In genomic region chrX:41086627-41086932, GRCh38 we compare ENCODE assay signal across 8 cellular contexts. TPM values are rescaled to one million over a fixed set of nuclear protein-coding genes. Genes with fewer than 3 reads are reported as not detected.
DNase-seq lines count a peak whose midpoint lies in the region; ATAC-seq and TF ChIP-seq lines count a peak whose summit lies in the region.

No MANE protein-coding gene starts in this region.

- intact Hi-C loops in esophagus muscularis mucosa (cut with DNase I) (loop anchor here (5.0 to 10.0 kb wide), 4 partner anchors 154 to 442 kb away; partner anchors contain the start of genes CXorf38, DDX3X and MED14), prostate gland (cut with DNase I) (loop anchor here (5.0 to 10.0 kb wide), 2 partner anchors 74 to 248 kb away; partner anchors contain the start of gene DDX3X)

- H3K4me3 ChIP-seq in GM12865 (ENCODE audit: low read depth, low read length) (peak overlapping the region; percentile 73), SJCRH30 (peak overlapping the region; percentile 91), esophagus muscularis mucosa (peak overlapping the region; percentile 75 to 96 (median 88)), prostate gland (peak overlapping the region; percentile 70 to 71)

- WGBS in esophagus muscularis mucosa = 3% methylated on average over 11 of the region's 11 CpGs
- 0% methylated on average over 5 of the region's 11 CpGs for WGBS in prostate gland

- DNase-seq in GM12865 (ENCODE audit: low read depth) (no peak), SJCRH30 (peak in 1 of 2 experiments; percentile 40), esophagus muscularis mucosa (ENCODE audit: extremely low spot score) (no peak), prostate gland (ENCODE audit: low spot score) (no peak), NCI-H1436 (lab: John Stamatoyannopoulos, UW) (no peak), GM13976 (ENCODE audit: low spot score) (no peak), islet precursor cell (no peak)

- no peak for TF ChIP-seq POLR2A in esophagus muscularis mucosa (IDR thresholded peaks at IDR 0.05; ENCODE audit: low read depth)
- no peak for TF ChIP-seq POLR2A in prostate gland (IDR thresholded peaks at IDR 0.05)

- H3K36me3 ChIP-seq in SJCRH30 = 0 out of 2 replicates have a peak, but pooled peaks cover 2% of the 10 kb centered on the region
- H3K36me3 ChIP-seq in esophagus muscularis mucosa = no peaks in the 10 kb centered on the region
- H3K36me3 ChIP-seq in prostate gland = no peaks in the 10 kb centered on the region

- H3K9me3 ChIP-seq in SJCRH30 (replicated peaks) (no peaks in the 10 kb centered on the region), esophagus muscularis mucosa (no peaks in the 10 kb centered on the region), prostate gland (no peaks in the 10 kb centered on the region)

- no peak for TF ChIP-seq EP300 in esophagus muscularis mucosa (IDR thresholded peaks at IDR 0.05)

- H3K27ac ChIP-seq in SJCRH30 = peak overlapping the region; percentile 100
- peak overlapping the region; percentile 95 to 98 (median 97) for H3K27ac ChIP-seq in esophagus muscularis mucosa (replicated peaks in 1 of 4)
- peak overlapping the region; percentile 96 to 97 for H3K27ac ChIP-seq in prostate gland

- no peak for ATAC-seq in GM19328 (IDR thresholded peaks at IDR 0.05; ENCODE audit: unreplicated experiment)

- 0 out of 2 replicates have a peak, but pooled peaks cover 2% of the 10 kb centered on the region for H3K4me1 ChIP-seq in SJCRH30
- peaks cover 3 to 48% (median 36%) of the 10 kb centered on the region in 4 donors for H3K4me1 ChIP-seq in esophagus muscularis mucosa
- H3K4me1 ChIP-seq in prostate gland (replicated peaks) = no peaks in the 10 kb centered on the region

- H3K27me3 ChIP-seq in SJCRH30 = no peaks in the 10 kb centered on the region
- H3K27me3 ChIP-seq in esophagus muscularis mucosa = no peaks in the 10 kb centered on the region
- no peaks in the 10 kb centered on the region for H3K27me3 ChIP-seq in prostate gland (replicated peaks; ENCODE audit: insufficient read depth)

- in situ Hi-C loops in GM13976 (cut with MboI; ENCODE audit: low sequenced_read_pairs, unreplicated experiment) = no loop called here

- TF ChIP-seq CTCF in GM12865 (IDR thresholded peaks at IDR 0.05; ENCODE audit: insufficient read depth, low read depth, low read length, missing control alignments) (no peak), esophagus muscularis mucosa (IDR thresholded peaks at IDR 0.05) (no peak), prostate gland (IDR thresholded peaks at IDR 0.05) (no peak), GM13976 (IDR thresholded peaks at IDR 0.05; ENCODE audit: borderline replicate concordance, control extremely low read depth, extremely low read depth, insufficient read depth, missing control alignments) (no peak)

RNA-seq across cellular contexts. Expression of gene USP9X, which starts 1.3 kb away (rescaled TPM):
- total RNA-seq in SJCRH30 (2014; rRNA removed; shearing (Covaris generic)) = 62.7 and 72.9 TPM in 2 replicates
- 100 to 1,000 TPM in 3 of 4 donors, 10 to 100 TPM in 1; 97.3 to 142 (median 113) TPM for total RNA-seq in esophagus muscularis mucosa
- 100 to 1,000 TPM in 1 of 2 donors, 10 to 100 TPM in 1; 47.9 to 115 TPM for total RNA-seq in prostate gland
